9 cellular contexts compared by ENCODE assay signal in the genomic region with DNA sequence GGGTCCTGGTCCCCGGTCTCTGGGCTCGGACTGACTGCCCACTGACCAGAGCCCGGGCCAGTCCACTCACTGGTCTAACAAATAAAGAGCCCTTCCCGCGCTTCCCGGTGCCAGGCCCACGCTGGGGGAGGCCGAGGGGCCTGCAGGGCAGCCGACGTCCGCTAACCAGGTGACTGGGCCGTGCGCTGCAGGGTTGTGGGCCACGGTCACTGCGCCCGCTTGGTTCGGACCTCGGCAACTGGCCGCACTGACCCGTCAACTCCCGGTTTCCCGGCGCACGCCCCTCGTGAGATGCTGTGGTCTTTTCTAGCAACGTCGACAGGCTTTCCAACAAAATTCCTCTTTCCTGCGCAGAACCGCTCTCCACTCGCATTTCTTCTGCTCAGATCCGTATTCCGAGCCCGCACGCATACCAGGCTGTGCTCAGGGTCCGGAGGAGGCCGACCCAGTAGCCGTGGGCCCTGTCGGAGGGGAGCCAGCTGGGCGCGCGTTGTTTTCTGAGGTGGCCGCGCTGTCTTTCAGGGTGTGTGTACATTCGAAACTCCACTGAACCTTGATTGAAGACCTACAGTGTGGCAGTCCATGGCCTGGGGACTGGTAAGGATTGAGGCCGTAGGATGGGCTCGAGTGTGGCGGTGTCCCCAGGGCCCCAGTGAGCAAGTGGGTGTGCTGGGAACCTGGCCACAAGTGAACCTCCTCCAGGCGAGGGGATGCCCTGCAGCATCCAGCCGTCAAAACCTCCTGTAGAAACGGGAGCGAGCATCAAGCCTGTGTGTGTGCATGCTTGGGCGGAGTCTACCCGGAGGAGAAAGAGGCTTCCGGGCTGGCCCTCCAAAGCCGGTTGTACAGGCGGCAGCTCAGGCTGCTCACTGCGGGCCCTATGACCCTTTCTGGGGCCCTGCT. TPM values are rescaled to one million over a fixed set of nuclear protein-coding genes. Genes with fewer than 3 reads are reported as not detected.
DNase-seq lines count a peak whose midpoint lies in the region; ATAC-seq and TF ChIP-seq lines count a peak whose summit lies in the region.
"Had no signal": no experiment of that assay in that cellular context is flagged by ENCODE, and none has a peak within 500 bp of the region (broad histone marks: within the 10 kb centered on the region; RNA-seq: fewer than 3 reads in every experiment).

No MANE protein-coding gene starts in this region.

- no peak for TF ChIP-seq CTCF in chondrocyte (IDR thresholded peaks at IDR 0.05)
- TF ChIP-seq CTCF in lower leg skin (IDR thresholded peaks at IDR 0.05): no peak
- no peak for TF ChIP-seq CTCF in upper lobe of right lung (IDR thresholded peaks at IDR 0.05)

- no peaks in the 10 kb centered on the region for H3K9me3 Mint-ChIP-seq in chondrocyte (ENCODE audit: low read depth)

- H3K27me3 Mint-ChIP-seq in chondrocyte (ENCODE audit: low read depth): no peaks in the 10 kb centered on the region

- H3K27me3 ChIP-seq in upper lobe of right lung: no peaks in the 10 kb centered on the region

- WGBS in lower leg skin, 2 donors: 34 to 39% methylated on average over 39 to 53 of the region's 57 CpGs

- peaks cover 9% of the 10 kb centered on the region for H3K36me3 Mint-ChIP-seq in chondrocyte (ENCODE audit: low read depth)

- no peaks in the 10 kb centered on the region for H3K9me3 ChIP-seq in upper lobe of right lung

- H3K27ac Mint-ChIP-seq in chondrocyte (ENCODE audit: unreplicated experiment): peak overlapping the region; percentile 88

- no peak for ATAC-seq in upper lobe of right lung
- ATAC-seq in GM19463 (IDR thresholded peaks at IDR 0.05; ENCODE audit: unreplicated experiment): no peak
- ATAC-seq in activated CD4-positive, CD25-positive, alpha-beta regulatory T cell treated with anti-CD3 and anti-CD28 coated beads, Interleukin-2, amount 50 U/mL, for 24 hours: no peak

- H3K4me3 ChIP-seq in lower leg skin (ENCODE audit: low read depth, poor library complexity, severe bottlenecking) (peak overlapping the region; percentile 37), upper lobe of right lung (peak overlapping the region; percentile 65)

- peak overlapping the region; percentile 83 for H3K4me3 Mint-ChIP-seq in chondrocyte (ENCODE audit: unreplicated experiment)

- peaks cover 59% of the 10 kb centered on the region for H3K4me1 ChIP-seq in upper lobe of right lung

- TF ChIP-seq POLR2A in lower leg skin (IDR thresholded peaks at IDR 0.05): no peak

- H3K36me3 ChIP-seq in upper lobe of right lung: no peaks in the 10 kb centered on the region

- H3K4me1 Mint-ChIP-seq in chondrocyte (ENCODE audit: low read depth): peaks cover 59% of the 10 kb centered on the region

- peak overlapping the region; percentile 58 for H3K27ac ChIP-seq in upper lobe of right lung

- intact Hi-C loops in lower leg skin (cut with DNase I; ENCODE audit: low total_unique reads) (no loop called here), upper lobe of right lung (cut with DNase I) (no loop called here)

- peak; percentile 55 for DNase-seq in SIG-M5 treated with dmso at 0.1 percent for 504 hours (lab: John Stamatoyannopoulos, UW; ENCODE audit: unreplicated experiment)
- no peak for DNase-seq in SIG-M5 (lab: John Stamatoyannopoulos, UW)
- DNase-seq in NCI-H774 (lab: John Stamatoyannopoulos, UW): peak; percentile 12
- DNase-seq in chondrocyte (ENCODE audit: low spot score): peak; percentile 90
- peak in 1 of 2 donors; percentile 88 for DNase-seq in lower leg skin (ENCODE audit: low spot score in 2 of 2)
- no peak for DNase-seq in upper lobe of right lung

RNA-seq across cellular contexts. Expression of a gene that starts 0.9 kb away (rescaled TPM):
- total RNA-seq in chondrocyte (283 to 309 TPM (median 298 TPM) in 3 replicates), lower leg skin (10 to 100 TPM; 40.3 to 61.4 (median 48.0) TPM), upper lobe of right lung (39.7 TPM)

RNA-seq across cellular contexts. Expression of a gene that starts 1.9 kb away (rescaled TPM):
- total RNA-seq in chondrocyte: 13.7 to 30.4 TPM (median 16.9 TPM) in 3 replicates
- 10 to 100 TPM in 2 of 4 donors, 1 to 10 TPM in 2; 1.3 to 29.5 (median 6.3) TPM for total RNA-seq in lower leg skin
- 16.6 TPM for total RNA-seq in upper lobe of right lung

RNA-seq across cellular contexts. Expression of a gene that starts 39.4 kb away (rescaled TPM):
- not detected in 3 replicates for total RNA-seq in chondrocyte
- 10 to 100 TPM; 10.1 to 23.9 (median 12.1) TPM for total RNA-seq in lower leg skin
- total RNA-seq in upper lobe of right lung: 152 TPM
- total RNA-seq: Daoy had no signal

Comparison
In these comparisons a context has a peak if more than half of its experiments do, and no peak if none do; other contexts are left out.
1. DNase-seq: peak in SIG-M5 treated with dmso at 0.1 percent for 504 hours (single experiment), NCI-H774 (single experiment) and chondrocyte (single experiment); none in SIG-M5 (single experiment) and upper lobe of right lung (single experiment).
2. RNA of a gene that starts 39.4 kb away (total RNA-seq): 152 TPM in upper lobe of right lung (single experiment) and 10.1 to 23.9 TPM in lower leg skin; not detected in chondrocyte; every median in the first group is over 10 times any median in the second.